In genomic region chr5:144467795-144468194, GRCh38 we compare ENCODE assay signal across 1 cellular context.
TF ChIP-seq lines count a peak whose summit lies in the region.

No MANE protein-coding gene starts in this region.

TF ChIP-seq in GM23338, 12 proteins besides CTCF, POLR2A, EP300 and RAD21 (continued from another document):
- TF ChIP-seq REST (IDR thresholded peaks at IDR 0.05; ENCODE audit: unreplicated experiment) (no peak), POLR2AphosphoS5 (IDR thresholded peaks at IDR 0.05; ENCODE audit: low read depth) (no peak), NANOG (IDR thresholded peaks at IDR 0.05; ENCODE audit: borderline replicate concordance) (no peak), ZNF331 (CRISPR knock-in tag; IDR thresholded peaks at IDR 0.05; ENCODE audit: low read depth) (no peak)
